In the genomic region with DNA sequence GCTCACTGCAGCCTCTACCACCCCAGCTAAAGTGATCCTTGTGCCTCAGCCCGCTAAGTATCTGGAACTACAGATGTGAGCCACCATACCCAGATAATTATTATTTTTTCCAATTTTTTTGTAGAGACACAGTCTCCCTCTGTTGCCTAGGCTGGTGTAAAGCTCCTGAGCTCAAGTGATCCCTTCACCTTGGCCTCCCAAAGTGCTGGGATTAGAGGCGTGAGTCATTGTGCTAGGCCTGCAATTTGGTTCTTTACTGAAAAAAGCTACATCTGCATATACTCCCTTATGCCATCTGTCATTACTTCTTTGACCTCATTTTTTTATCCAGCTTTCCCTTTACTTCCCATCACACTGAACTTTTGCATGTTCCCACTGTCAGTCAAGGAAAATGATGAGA, we compare ENCODE assay signal across 19 cellular contexts.
"Had no signal": no experiment of that assay in that cellular context is flagged by ENCODE, and none has a peak within 500 bp of the region (broad histone marks: within the 10 kb centered on the region; RNA-seq: fewer than 3 reads in every experiment).

No MANE protein-coding gene starts in this region.

- H3K27ac Mint-ChIP-seq: stimulated activated memory B cell treated with anti-CD40 and anti-IgM and Interleukin-4, amounts not matched to agents 10 μg/mL and 1 μg/mL and 100 μg/mL, for 72 hours had no signal

- H3K4me3 Mint-ChIP-seq: stimulated activated memory B cell treated with anti-CD40 and anti-IgM and Interleukin-4, amounts not matched to agents 10 μg/mL and 1 μg/mL and 100 μg/mL, for 72 hours had no signal

- H3K27me3 Mint-ChIP-seq: stimulated activated memory B cell treated with anti-CD40 and anti-IgM and Interleukin-4, amounts not matched to agents 10 μg/mL and 1 μg/mL and 100 μg/mL, for 72 hours had no signal

- H3K36me3 ChIP-seq: ascending aorta, left lung, spleen, thoracic aorta, upper lobe of left lung had no signal

- H3K36me3 Mint-ChIP-seq: stimulated activated memory B cell treated with anti-CD40 and anti-IgM and Interleukin-4, amounts not matched to agents 10 μg/mL and 1 μg/mL and 100 μg/mL, for 72 hours had no signal

- DNase-seq: activated CD4-positive, alpha-beta T cell treated with anti-CD3 and anti-CD28 coated beads, Interleukin-2, amount 50 U/mL, for 1 hour; activated CD4-positive, CD25-positive, alpha-beta regulatory T cell treated with anti-CD3 and anti-CD28 coated beads, Interleukin-2, amount 50 U/mL, for 72 hours; activated CD8-positive, alpha-beta memory T cell treated with anti-CD3 and anti-CD28 coated beads, Interleukin-2, amount 50 U/mL, for 4 hours; activated effector memory CD4-positive, alpha-beta T cell treated with anti-CD3 and anti-CD28 coated beads, Interleukin-2, amount 50 U/mL, for 16 hours; activated naive CD4-positive, alpha-beta T cell treated with anti-CD3 and anti-CD28 coated beads, Interleukin-2, amount 50 U/mL, for 16 hours; activated T-cell treated with anti-CD3 and anti-CD28 coated beads, Interleukin-2, amount 50 U/mL, for 48 hours; cerebellar nuclear complex; cortex of kidney; head of caudate nucleus; left lung; occipital lobe; retina; spleen; stimulated activated CD4-positive, alpha-beta T cell treated with anti-CD3 and anti-CD28 coated beads, Interleukin-4, amount 100 ng/mL, for 4 hours; T1000; upper lobe of left lung had no signal

- H3K4me1 Mint-ChIP-seq: stimulated activated memory B cell treated with anti-CD40 and anti-IgM and Interleukin-4, amounts not matched to agents 10 μg/mL and 1 μg/mL and 100 μg/mL, for 72 hours had no signal

- H3K27me3 ChIP-seq: ascending aorta, left lung, spleen, upper lobe of left lung had no signal

- H3K27ac ChIP-seq: ascending aorta, left lung, spleen, thoracic aorta, upper lobe of left lung had no signal

- H3K4me1 ChIP-seq: ascending aorta, left lung, spleen, upper lobe of left lung had no signal

- ATAC-seq: left lung; stimulated activated memory B cell treated with anti-CD40 and anti-IgM and Interleukin-4, amounts not matched to agents 10 μg/mL and 1 μg/mL and 100 μg/mL, for 72 hours had no signal

- H3K4me3 ChIP-seq: ascending aorta, left lung, spleen, thoracic aorta, upper lobe of left lung had no signal

- H3K9me3 ChIP-seq: ascending aorta, left lung, spleen, thoracic aorta, upper lobe of left lung had no signal
